ENCODE assay signal across 10 cellular contexts in the genomic region with DNA sequence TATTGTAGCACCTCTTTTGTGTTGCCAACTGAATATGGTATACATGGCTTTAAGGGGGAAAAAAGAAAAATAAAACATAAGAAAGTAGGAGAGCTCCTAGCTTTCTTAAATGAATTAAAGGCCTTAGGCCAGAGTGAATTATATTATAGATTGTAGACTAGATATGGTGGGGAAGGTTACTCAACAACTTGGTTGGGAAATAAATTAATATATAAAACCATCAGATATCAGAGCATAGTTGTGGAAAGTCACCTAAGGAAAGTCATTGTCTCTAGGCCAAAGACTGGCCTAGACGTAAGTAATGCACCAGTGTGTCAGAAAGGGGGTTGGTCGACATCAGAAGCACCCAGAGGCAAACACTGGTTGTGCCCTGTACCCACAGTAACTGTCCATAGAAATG.
DNase-seq lines count a peak whose midpoint lies in the region; ATAC-seq and TF ChIP-seq lines count a peak whose summit lies in the region.
"Had no signal": no experiment of that assay in that cellular context is flagged by ENCODE, and none has a peak within 500 bp of the region (broad histone marks: within the 10 kb centered on the region; RNA-seq: fewer than 3 reads in every experiment).

No MANE protein-coding gene starts in this region.

- TF ChIP-seq CTCF in OCI-LY1 (IDR thresholded peaks at IDR 0.05; ENCODE audit: low read length) (no peak), chondrocyte (IDR thresholded peaks at IDR 0.05) (no peak), osteoblast (IDR thresholded peaks at IDR 0.05; ENCODE audit: extremely low read depth, low read depth, low read length) (no peak)

- no peak overlapping the region for H3K9ac ChIP-seq in OCI-LY1 (ENCODE audit: low read length)

- H2AFZ ChIP-seq in OCI-LY1 (ENCODE audit: low read length) = no peak overlapping the region
- H2AFZ ChIP-seq in osteoblast (ENCODE audit: low read length) = no peak overlapping the region

- ATAC-seq in CD4-positive, CD25-positive, alpha-beta regulatory T cell (ENCODE audit: low read depth in 2 of 2) = no peak
- ATAC-seq in HG03342 (IDR thresholded peaks at IDR 0.05; ENCODE audit: unreplicated experiment) (no peak), HG02973 (IDR thresholded peaks at IDR 0.05; ENCODE audit: unreplicated experiment) (no peak)

- H3K4me2 ChIP-seq in OCI-LY1 (ENCODE audit: low read length) = no peak overlapping the region
- H3K4me2 ChIP-seq in osteoblast (ENCODE audit: insufficient read depth, low read length) = peak overlapping the region; percentile 69

- peaks cover 21% of the 10 kb centered on the region for H3K4me1 ChIP-seq in CD4-positive, CD25-positive, alpha-beta regulatory T cell (ENCODE audit: control insufficient read depth, insufficient read depth, low read length, poor library complexity, severe bottlenecking)
- H3K4me1 ChIP-seq in OCI-LY1 (ENCODE audit: insufficient read depth, low read length, severe bottlenecking) (peaks cover 17% of the 10 kb centered on the region), osteoblast (ENCODE audit: insufficient read depth, low read length) (peaks cover 42% of the 10 kb centered on the region)

- no peaks in the 10 kb centered on the region for H3K79me2 ChIP-seq in OCI-LY1 (ENCODE audit: insufficient read depth, low read length)
- H3K79me2 ChIP-seq in osteoblast (ENCODE audit: insufficient read depth, low read length) = no peaks in the 10 kb centered on the region

- peaks cover 13 to 36% (median 28%) of the 10 kb centered on the region in 4 donors for H3K4me1 Mint-ChIP-seq in CD4-positive, CD25-positive, alpha-beta regulatory T cell
- peaks cover 57% of the 10 kb centered on the region for H3K4me1 Mint-ChIP-seq in chondrocyte (ENCODE audit: low read depth)

- no peak for DNase-seq in CD4-positive, CD25-positive, alpha-beta regulatory T cell
- DNase-seq in chondrocyte (ENCODE audit: low spot score) (no peak), osteoblast (ENCODE audit: insufficient read length, low spot score, missing footprints) (no peak), NCI-H1436 treated with DMSO at 0.1 percent for 48 hours (lab: John Stamatoyannopoulos, UW) (no peak)
- no peak for DNase-seq in activated effector memory CD4-positive, alpha-beta T cell treated with anti-CD3 and anti-CD28 coated beads, Interleukin-2, amount 50 U/mL, for 16 hours
- DNase-seq: activated CD4-positive, alpha-beta T cell treated with anti-CD3 and anti-CD28 coated beads, Interleukin-2, amount 50 U/mL, for 1 hour; testis had no signal

- no peaks in the 10 kb centered on the region for H3K36me3 Mint-ChIP-seq in CD4-positive, CD25-positive, alpha-beta regulatory T cell
- no peaks in the 10 kb centered on the region for H3K36me3 Mint-ChIP-seq in chondrocyte (ENCODE audit: low read depth)

- no peaks in the 10 kb centered on the region for H3K27me3 Mint-ChIP-seq in CD4-positive, CD25-positive, alpha-beta regulatory T cell
- H3K27me3 Mint-ChIP-seq in chondrocyte (ENCODE audit: low read depth) = no peaks in the 10 kb centered on the region

- peak overlapping the region; percentile 64 for H3K27ac ChIP-seq in CD4-positive, CD25-positive, alpha-beta regulatory T cell (ENCODE audit: insufficient read depth, low read length, poor library complexity, severe bottlenecking)
- H3K27ac ChIP-seq in OCI-LY1 (ENCODE audit: low read depth, low read length, poor library complexity, severe bottlenecking) (peak overlapping the region; percentile 56), osteoblast (ENCODE audit: low read depth, low read length) (peak overlapping the region; percentile 85)

- H3K27me3 ChIP-seq in CD4-positive, CD25-positive, alpha-beta regulatory T cell (ENCODE audit: control insufficient read depth, insufficient read depth, low read length) = no peaks in the 10 kb centered on the region
- no peaks in the 10 kb centered on the region for H3K27me3 ChIP-seq in OCI-LY1 (ENCODE audit: insufficient read depth, low read length)
- no peaks in the 10 kb centered on the region for H3K27me3 ChIP-seq in osteoblast (ENCODE audit: insufficient read depth, low read length)
- H3K27me3 ChIP-seq: testis had no signal

- H4K20me1 ChIP-seq in OCI-LY1 (ENCODE audit: insufficient read depth, low read length) = no peaks in the 10 kb centered on the region
- H4K20me1 ChIP-seq in osteoblast (ENCODE audit: insufficient read depth, low read length) = no peaks in the 10 kb centered on the region

- no peaks in the 10 kb centered on the region for H3F3A ChIP-seq in OCI-LY1 (ENCODE audit: insufficient read depth, low read length)

- H3K9me2 ChIP-seq in OCI-LY1 (ENCODE audit: low read depth, low read length) = no peaks in the 10 kb centered on the region

- peak overlapping the region; percentile 52 to 88 (median 85) for H3K4me3 Mint-ChIP-seq in CD4-positive, CD25-positive, alpha-beta regulatory T cell
- no peak overlapping the region for H3K4me3 Mint-ChIP-seq in chondrocyte (ENCODE audit: unreplicated experiment)

- H3K9me3 Mint-ChIP-seq in CD4-positive, CD25-positive, alpha-beta regulatory T cell = no peaks in the 10 kb centered on the region
- H3K9me3 Mint-ChIP-seq in chondrocyte (ENCODE audit: low read depth) = no peaks in the 10 kb centered on the region

- H3K27ac Mint-ChIP-seq in CD4-positive, CD25-positive, alpha-beta regulatory T cell = peak overlapping the region; percentile 53 to 85 (median 85)
- H3K27ac Mint-ChIP-seq in chondrocyte (ENCODE audit: unreplicated experiment) = peak overlapping the region; percentile 96

- H3K4me3 ChIP-seq in CD4-positive, CD25-positive, alpha-beta regulatory T cell (ENCODE audit: low read depth, low read length) = no peak overlapping the region
- H3K4me3 ChIP-seq in OCI-LY1 (ENCODE audit: low read depth, low read length, poor library complexity, severe bottlenecking) = no peak overlapping the region
- no peak overlapping the region for H3K4me3 ChIP-seq in osteoblast (ENCODE audit: insufficient read depth, low read length)
- H3K4me3 ChIP-seq: testis had no signal

- H3K9me3 ChIP-seq in CD4-positive, CD25-positive, alpha-beta regulatory T cell (ENCODE audit: control insufficient read depth in 2 of 2, low read length in 2 of 2) = no peaks in the 10 kb centered on the region
- H3K9me3 ChIP-seq in OCI-LY1 (ENCODE audit: low read length) (no peaks in the 10 kb centered on the region), osteoblast (ENCODE audit: low read depth, low read length) (no peaks in the 10 kb centered on the region)
- H3K9me3 ChIP-seq: testis had no signal

- no peaks in the 10 kb centered on the region for H3K36me3 ChIP-seq in CD4-positive, CD25-positive, alpha-beta regulatory T cell (ENCODE audit: control insufficient read depth, insufficient read depth, low read length)
- no peaks in the 10 kb centered on the region for H3K36me3 ChIP-seq in OCI-LY1 (ENCODE audit: insufficient read depth, low read length)
- H3K36me3 ChIP-seq in osteoblast (ENCODE audit: insufficient read depth, low read length) = no peaks in the 10 kb centered on the region
